Comparison of ENCODE assay signal across 8 cellular contexts in genomic region chr5:140251527-140251973, GRCh38. TPM values are rescaled to one million over a fixed set of nuclear protein-coding genes. Genes with fewer than 3 reads are reported as not detected.
A peak's percentile ranks its signal among the peaks of the same experiment; 100 is the strongest.
DNase-seq lines count a peak whose midpoint lies in the region; FAIRE-seq and TF ChIP-seq lines count a peak whose summit lies in the region.

No MANE protein-coding gene starts in this region.

- peak; percentile 82 for FAIRE-seq in GM19239 (lab: Jason Lieb, UNC)

- H3K4me2 ChIP-seq in smooth muscle cell: peak overlapping the region; percentile 69

- TF ChIP-seq CTCF in WI38 (IDR thresholded peaks at IDR 0.05; ENCODE audit: low read depth, low read length) (no peak), smooth muscle cell (IDR thresholded peaks at IDR 0.05; ENCODE audit: borderline replicate concordance, insufficient read depth, poor library complexity, severe bottlenecking) (no peak), GM10266 (IDR thresholded peaks at IDR 0.05; ENCODE audit: control insufficient read depth, insufficient read depth, low read depth, missing control alignments) (no peak), lower leg skin (IDR thresholded peaks at IDR 0.05) (no peak)

- peaks cover 30% of the 10 kb centered on the region for H3F3A ChIP-seq in smooth muscle cell (ENCODE audit: low read depth)

- no peaks in the 10 kb centered on the region for H3K36me3 ChIP-seq in smooth muscle cell (ENCODE audit: low read depth)

- H2AFZ ChIP-seq in smooth muscle cell (ENCODE audit: low read depth): no peak overlapping the region

- peaks cover 20% of the 10 kb centered on the region for H3K4me1 ChIP-seq in smooth muscle cell (ENCODE audit: low read depth)

- H3K9ac ChIP-seq in smooth muscle cell (ENCODE audit: low read depth): peak overlapping the region; percentile 86

- H3K4me3 ChIP-seq in WI38 (ENCODE audit: low read depth, low read length): peak overlapping the region; percentile 7; the same call in 1 of the 2 replicates
- no peak overlapping the region for H3K4me3 ChIP-seq in smooth muscle cell
- H3K4me3 ChIP-seq in lower leg skin (ENCODE audit: low read depth, poor library complexity, severe bottlenecking): no peak overlapping the region

- DNase-seq in GM19239 (ENCODE audit: insufficient read length, low spot score) (peak; percentile 20), HK-2 (ENCODE audit: unreplicated experiment) (peak; percentile 79), smooth muscle cell (lab: John Stamatoyannopoulos, UW; ENCODE audit: unreplicated experiment) (peak; percentile 14), GM10266 (ENCODE audit: extremely low spot score) (no peak), anterior cingulate cortex (lab: John Stamatoyannopoulos, UW) (no peak), lower leg skin (ENCODE audit: low spot score in 2 of 2) (no peak)
- DNase-seq in effector CD4-positive, alpha-beta T cell: peak; percentile 26

- intact Hi-C loops in lower leg skin (cut with DNase I; ENCODE audit: low total_unique reads): no loop called here

- H4K20me1 ChIP-seq in smooth muscle cell (ENCODE audit: low read depth): no peaks in the 10 kb centered on the region

- peaks cover 66% of the 10 kb centered on the region for H3K79me2 ChIP-seq in smooth muscle cell (ENCODE audit: low read depth)

- WGBS in smooth muscle cell (ENCODE audit: low lambda C conversion rate): 1% methylated on average over 5 of the region's 5 CpGs
- 51 to 62% methylated on average over 5 of the region's 5 CpGs for WGBS in lower leg skin, 2 donors

- no peaks in the 10 kb centered on the region for H3K27me3 ChIP-seq in smooth muscle cell (ENCODE audit: low read depth)

- H3K9me3 ChIP-seq in smooth muscle cell (replicated peaks; ENCODE audit: low read depth): no peaks in the 10 kb centered on the region

- TF ChIP-seq POLR2A in lower leg skin (IDR thresholded peaks at IDR 0.05): no peak

- peak overlapping the region; percentile 99 for H3K27ac ChIP-seq in smooth muscle cell (ENCODE audit: low read depth)

RNA-seq across cellular contexts. Expression of gene PFDN1, which starts 51.4 kb away (rescaled TPM):
- total RNA-seq in smooth muscle cell: 140 and 154 TPM in 2 replicates
- polyA plus RNA-seq in smooth muscle cell: 145 and 159 TPM in 2 replicates
- 10 to 100 TPM; 43.3 to 78.6 (median 59.7) TPM for total RNA-seq in lower leg skin

Comparison
In these comparisons a context has a peak if more than half of its experiments do, and no peak if none do; other contexts are left out.
1. DNase-seq: peak in GM19239 (single experiment), HK-2 (single experiment), effector CD4-positive, alpha-beta T cell (single experiment) and smooth muscle cell (single experiment); none in GM10266 (single experiment), anterior cingulate cortex (0 of 58) and lower leg skin (0 of 2).